Comparison of ENCODE assay signal across 19 cellular contexts in genomic region chr17:6505425-6506142, GRCh38. TPM values are rescaled to one million over a fixed set of nuclear protein-coding genes. Genes with fewer than 3 reads are reported as not detected.
DNase-seq lines count a peak whose midpoint lies in the region; ATAC-seq and TF ChIP-seq lines count a peak whose summit lies in the region.
"Had no signal": no experiment of that assay in that cellular context is flagged by ENCODE, and none has a peak within 500 bp of the region (broad histone marks: within the 10 kb centered on the region; RNA-seq: fewer than 3 reads in every experiment).

No MANE protein-coding gene starts in this region.

- peak overlapping the region; percentile 100 for H3K27ac ChIP-seq in RWPE1
- no peak overlapping the region for H3K27ac ChIP-seq in colonic mucosa
- H3K27ac ChIP-seq: tibial nerve had no signal

- intact Hi-C loops in colonic mucosa (cut with DNase I) = no loop called here

- H3K9me3 ChIP-seq in colonic mucosa = no peaks in the 10 kb centered on the region
- H3K9me3 ChIP-seq: tibial nerve had no signal

- CTCF ChIA-PET in RWPE1 (lab: Yijun Ruan, JAX) = no interaction called here

- POLR2A ChIA-PET in RWPE1 (lab: Yijun Ruan, JAX; ENCODE audit: low non-redundant PET) = no interaction called here

- H3K4me1 ChIP-seq in colonic mucosa = no peaks in the 10 kb centered on the region

- peak; percentile 44 for DNase-seq in AG10803 (ENCODE audit: low read depth)
- peak; percentile 16 for DNase-seq in RWPE1 (ENCODE audit: low spot score)
- peak; percentile 34 for DNase-seq in epithelial cell of esophagus (ENCODE audit: low read depth)
- peak; percentile 74 for DNase-seq in mesenteric fat pad (ENCODE audit: low spot score)
- no peak for DNase-seq in GM20000 (ENCODE audit: low spot score)
- DNase-seq in colonic mucosa = no peak
- DNase-seq: activated CD8-positive, alpha-beta memory T cell treated with anti-CD3 and anti-CD28 coated beads, Interleukin-2, amount 50 U/mL, for 48 hours; activated naive CD4-positive, alpha-beta T cell treated with anti-CD3 and anti-CD28 coated beads, Interleukin-2, amount 10 ng/mL, durations not matched to agents 7 days and 5 days; central memory CD4-positive, alpha-beta T cell; hippocampal formation; left ventricle myocardium superior; NCI-H2029 treated with DMSO at 0.1 percent for 48 hours; NCI-H774; retina; stimulated activated CD4-positive, alpha-beta T cell treated with anti-CD3 and anti-CD28 coated beads, Interleukin-2, amount 100 ng/mL, for 48 hours; T-helper 2 cell had no signal

- H3K36me3 ChIP-seq in colonic mucosa = no peaks in the 10 kb centered on the region

- ATAC-seq in GM21825 (IDR thresholded peaks at IDR 0.05; ENCODE audit: unreplicated experiment) = no peak
- ATAC-seq in esophagus mucosa = no peak
- ATAC-seq: left ventricle myocardium superior had no signal

- H3K27me3 ChIP-seq in colonic mucosa = no peaks in the 10 kb centered on the region
- H3K27me3 ChIP-seq: tibial nerve had no signal

- no peak overlapping the region for H3K4me3 ChIP-seq in AG10803 (ENCODE audit: low read length)
- H3K4me3 ChIP-seq in epithelial cell of esophagus (ENCODE audit: low read length) = no peak overlapping the region
- H3K4me3 ChIP-seq in colonic mucosa = no peak overlapping the region
- H3K4me3 ChIP-seq: tibial nerve had no signal

- no peak for TF ChIP-seq CTCF in AG10803 (conservative IDR thresholded peaks at IDR 0.05; ENCODE audit: low read length)
- no peak for TF ChIP-seq CTCF in RWPE1 (conservative IDR thresholded peaks at IDR 0.05; ENCODE audit: low read depth)
- no peak for TF ChIP-seq CTCF in epithelial cell of esophagus (IDR thresholded peaks at IDR 0.05; ENCODE audit: insufficient read depth, low read depth, low read length, missing control alignments)
- no peak for TF ChIP-seq CTCF in GM20000 (IDR thresholded peaks at IDR 0.05; ENCODE audit: extremely low read depth, missing control alignments)
- no peak for TF ChIP-seq CTCF in colonic mucosa (IDR thresholded peaks at IDR 0.05)

- H3K9ac ChIP-seq in colonic mucosa (ENCODE audit: low read depth in 2 of 2, low read length in 2 of 2) = no peak overlapping the region

RNA-seq across cellular contexts. Expression of gene PITPNM3, which starts 50.8 kb away (rescaled TPM):
- total RNA-seq in mesenteric fat pad (1.1 TPM), esophagus mucosa (20.1 TPM), colonic mucosa (10 to 100 TPM; 11.3 to 18.2 TPM)

Comparison
In these comparisons a context has a peak if more than half of its experiments do, and no peak if none do; other contexts are left out.
1. DNase-seq: peak in AG10803 (single experiment), RWPE1 (single experiment), epithelial cell of esophagus (single experiment) and mesenteric fat pad (single experiment); none in GM20000 (single experiment) and colonic mucosa (single experiment).